In the genomic region with DNA sequence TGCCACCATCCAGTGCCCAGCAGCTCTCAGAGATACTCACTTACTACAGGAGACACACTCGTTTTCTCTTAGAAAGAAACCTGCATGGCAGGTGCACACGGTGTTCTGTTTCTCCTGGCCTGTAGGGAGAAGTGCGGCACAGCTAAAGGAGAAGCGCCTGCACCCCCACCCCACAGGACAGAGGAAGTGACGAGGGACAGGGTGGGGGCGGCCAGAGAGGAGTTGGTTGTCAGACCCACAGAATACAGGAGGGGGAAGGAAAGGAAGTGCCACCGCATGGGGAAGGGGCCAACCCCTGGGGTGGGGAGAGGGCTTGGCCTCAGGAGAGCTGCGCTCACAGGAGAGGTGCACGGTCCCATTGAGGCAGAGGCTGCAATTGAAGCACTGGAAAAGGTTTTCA, we compare ENCODE assay signal across 10 cellular contexts. TPM values are rescaled to one million over a fixed set of nuclear protein-coding genes. Genes with fewer than 3 reads are reported as not detected.
DNase-seq lines count a peak whose midpoint lies in the region; ATAC-seq and TF ChIP-seq lines count a peak whose summit lies in the region.
"Had no signal": no experiment of that assay in that cellular context is flagged by ENCODE, and none has a peak within 500 bp of the region (broad histone marks: within the 10 kb centered on the region; RNA-seq: fewer than 3 reads in every experiment).

No MANE protein-coding gene starts in this region.

- H3K4me1 ChIP-seq in gastroesophageal sphincter (peaks cover 8 to 100% (median 44%) of the 10 kb centered on the region in 3 donors), OCI-LY7 (ENCODE audit: insufficient read depth, low read length, poor library complexity, severe bottlenecking) (peaks cover 55% of the 10 kb centered on the region)

- TF ChIP-seq CTCF in gastroesophageal sphincter (IDR thresholded peaks at IDR 0.05) = no peak
- no peak for TF ChIP-seq CTCF in OCI-LY7 (conservative IDR thresholded peaks at IDR 0.05; ENCODE audit: low read length)

- TF ChIP-seq POLR2A in gastroesophageal sphincter (IDR thresholded peaks at IDR 0.05) = no peak

- H3K27ac ChIP-seq in gastroesophageal sphincter (peak overlapping the region in 3 of 4 donors; percentile 97 to 98 (median 97)), OCI-LY7 (ENCODE audit: low read depth, low read length, poor library complexity, severe bottlenecking) (no peak overlapping the region)

- intact Hi-C loops in activated CD4-positive, alpha-beta memory T cell treated with anti-CD3 and anti-CD28 coated beads for 36 hours (cut with micrococcal nuclease) = no loop called here
- intact Hi-C loops in OCI-LY7 (cut with micrococcal nuclease; ENCODE audit: unreplicated experiment) = no loop called here

- WGBS in gastroesophageal sphincter (ENCODE audit: low coverage in 1 of 2), 2 donors = 56% methylated on average over 5 of the region's 9 CpGs; no CpG with 5 or more reads in 1 of the 2 donors

- H3K27me3 ChIP-seq in gastroesophageal sphincter = no peaks in the 10 kb centered on the region

- H2AFZ ChIP-seq in OCI-LY7 (ENCODE audit: low read length) = no peak overlapping the region

- H3K27ac Mint-ChIP-seq in activated CD8-positive, alpha-beta memory T cell treated with anti-CD3 and anti-CD28 coated beads, Interleukin-2, amount 10 ng/mL, durations not matched to agents 7 days and 5 days = no peak overlapping the region
- peak overlapping the region; percentile 81 for H3K27ac Mint-ChIP-seq in activated CD4-positive, alpha-beta memory T cell treated with anti-CD3 and anti-CD28 coated beads for 36 hours
- peak overlapping the region; percentile 7 to 84 for H3K27ac Mint-ChIP-seq in stimulated activated naive CD8-positive, alpha-beta T cell treated with anti-CD3 and anti-CD28 coated beads, Interleukin-15, amount 100 ng/mL, for 72 hours

- H3K4me1 Mint-ChIP-seq in activated CD8-positive, alpha-beta memory T cell treated with anti-CD3 and anti-CD28 coated beads, Interleukin-2, amount 10 ng/mL, durations not matched to agents 7 days and 5 days = peaks cover 58% of the 10 kb centered on the region
- H3K4me1 Mint-ChIP-seq in activated CD4-positive, alpha-beta memory T cell treated with anti-CD3 and anti-CD28 coated beads for 36 hours (ENCODE audit: low read depth) = peaks cover 20% of the 10 kb centered on the region
- H3K4me1 Mint-ChIP-seq in stimulated activated naive CD8-positive, alpha-beta T cell treated with anti-CD3 and anti-CD28 coated beads, Interleukin-15, amount 100 ng/mL, for 72 hours = peaks cover 26% of the 10 kb centered on the region

- H3K36me3 ChIP-seq in gastroesophageal sphincter (peaks cover 0 to 68% of the 10 kb centered on the region in 2 donors), OCI-LY7 (ENCODE audit: insufficient read depth, low read length) (peaks cover 62% of the 10 kb centered on the region)

- ATAC-seq in activated CD8-positive, alpha-beta memory T cell treated with anti-CD3 and anti-CD28 coated beads, Interleukin-2, amount 10 ng/mL, durations not matched to agents 7 days and 5 days = no peak
- ATAC-seq in gastroesophageal sphincter (no peak), GM18867 (IDR thresholded peaks at IDR 0.05; ENCODE audit: unreplicated experiment) (no peak)
- peak; percentile 10 for ATAC-seq in stimulated activated naive CD8-positive, alpha-beta T cell treated with anti-CD3 and anti-CD28 coated beads, Interleukin-15, amount 100 ng/mL, for 72 hours

- CTCF ChIA-PET in activated CD8-positive, alpha-beta memory T cell treated with anti-CD3 and anti-CD28 coated beads, Interleukin-2, amount 10 ng/mL, durations not matched to agents 7 days and 5 days (lab: Charles Lee) = interaction anchor here (0.8 to 7.2 kb wide), 10 partner anchors 10 to 344 kb away, joined by 3 to 107 read pairs (median 8); a partner anchor contains a TSS
- CTCF ChIA-PET in activated CD4-positive, alpha-beta memory T cell treated with anti-CD3 and anti-CD28 coated beads for 36 hours (lab: Charles Lee) = interaction anchor here (0.9 to 1.0 kb wide), 2 partner anchors 12 to 35 kb away, joined by 3 to 4 read pairs; no protein-coding TSS in a partner anchor
- CTCF ChIA-PET in OCI-LY7 (lab: Charles Lee; ENCODE audit: unreplicated experiment) = interaction anchor here (0.9 kb wide), 1 partner anchor 38 kb away, joined by 3 read pairs; no protein-coding TSS in a partner anchor

- no peaks in the 10 kb centered on the region for H3K9me2 ChIP-seq in OCI-LY7 (ENCODE audit: insufficient read depth, low read length)

- H3K9me3 ChIP-seq in gastroesophageal sphincter (no peaks in the 10 kb centered on the region), OCI-LY7 (ENCODE audit: low read length) (no peaks in the 10 kb centered on the region)

- H3K4me2 ChIP-seq in OCI-LY7 (ENCODE audit: low read length) = no peak overlapping the region

- BruUV-seq in OCI-LY7 (replicated peaks; lab: Mats Ljungman, UMichigan) = no TSS peak

- H3K9me3 Mint-ChIP-seq in activated CD8-positive, alpha-beta memory T cell treated with anti-CD3 and anti-CD28 coated beads, Interleukin-2, amount 10 ng/mL, durations not matched to agents 7 days and 5 days (ENCODE audit: low read depth) = no peaks in the 10 kb centered on the region
- no peaks in the 10 kb centered on the region for H3K9me3 Mint-ChIP-seq in activated CD4-positive, alpha-beta memory T cell treated with anti-CD3 and anti-CD28 coated beads for 36 hours
- no peaks in the 10 kb centered on the region for H3K9me3 Mint-ChIP-seq in stimulated activated naive CD8-positive, alpha-beta T cell treated with anti-CD3 and anti-CD28 coated beads, Interleukin-15, amount 100 ng/mL, for 72 hours

- peak; percentile 70 for DNase-seq in activated CD8-positive, alpha-beta memory T cell treated with anti-CD3 and anti-CD28 coated beads, Interleukin-2, amount 10 ng/mL, durations not matched to agents 7 days and 5 days
- DNase-seq in activated CD8-positive, alpha-beta memory T cell treated with anti-CD3 and anti-CD28 coated beads, Interleukin-2, amount 50 U/mL, for 4 hours = no peak
- DNase-seq in activated CD4-positive, alpha-beta memory T cell treated with anti-CD3 and anti-CD28 coated beads for 36 hours = peak; percentile 40
- DNase-seq in stimulated activated naive CD8-positive, alpha-beta T cell treated with anti-CD3 and anti-CD28 coated beads, Interleukin-15, amount 100 ng/mL, for 72 hours = no peak
- DNase-seq in OCI-LY7 (ENCODE audit: low spot score) = no peak
- no peak for DNase-seq in NCI-H1436 (lab: John Stamatoyannopoulos, UW)
- DNase-seq: MM.1S; stimulated activated CD4-positive, alpha-beta T cell treated with anti-CD3 and anti-CD28 coated beads, Interleukin-4, amount 100 ng/mL, for 4 hours had no signal

- POLR2A ChIA-PET in activated CD4-positive, alpha-beta memory T cell treated with anti-CD3 and anti-CD28 coated beads for 36 hours (lab: Charles Lee) = interaction anchor here (1.4 kb wide), 1 partner anchor 10 kb away, joined by 3 read pairs; no protein-coding TSS in a partner anchor
- POLR2A ChIA-PET in OCI-LY7 (lab: Charles Lee) = interaction anchor here (1.2 kb wide), 1 partner anchor 12 kb away, joined by 5 read pairs; no protein-coding TSS in a partner anchor

- H3K79me2 ChIP-seq in OCI-LY7 (ENCODE audit: insufficient read depth, low read depth, low read length) = peaks cover 33% of the 10 kb centered on the region; the same call in 1 of the 2 replicates

- peak overlapping the region; percentile 50 for H3K4me3 Mint-ChIP-seq in activated CD8-positive, alpha-beta memory T cell treated with anti-CD3 and anti-CD28 coated beads, Interleukin-2, amount 10 ng/mL, durations not matched to agents 7 days and 5 days
- H3K4me3 Mint-ChIP-seq in activated CD4-positive, alpha-beta memory T cell treated with anti-CD3 and anti-CD28 coated beads for 36 hours = no peak overlapping the region
- peak overlapping the region; percentile 74 to 76 for H3K4me3 Mint-ChIP-seq in stimulated activated naive CD8-positive, alpha-beta T cell treated with anti-CD3 and anti-CD28 coated beads, Interleukin-15, amount 100 ng/mL, for 72 hours

- peaks cover 43% of the 10 kb centered on the region for H3K36me3 Mint-ChIP-seq in activated CD8-positive, alpha-beta memory T cell treated with anti-CD3 and anti-CD28 coated beads, Interleukin-2, amount 10 ng/mL, durations not matched to agents 7 days and 5 days
- peaks cover 46% of the 10 kb centered on the region for H3K36me3 Mint-ChIP-seq in activated CD4-positive, alpha-beta memory T cell treated with anti-CD3 and anti-CD28 coated beads for 36 hours

- no peak overlapping the region for H3K4me3 ChIP-seq in gastroesophageal sphincter
- no peak overlapping the region for H3K4me3 ChIP-seq in OCI-LY7 (ENCODE audit: low read depth, low read length, poor library complexity, severe bottlenecking)

- no peak for TF ChIP-seq EP300 in gastroesophageal sphincter (IDR thresholded peaks at IDR 0.05)

- H3K27me3 Mint-ChIP-seq in activated CD8-positive, alpha-beta memory T cell treated with anti-CD3 and anti-CD28 coated beads, Interleukin-2, amount 10 ng/mL, durations not matched to agents 7 days and 5 days = no peaks in the 10 kb centered on the region
- no peaks in the 10 kb centered on the region for H3K27me3 Mint-ChIP-seq in activated CD4-positive, alpha-beta memory T cell treated with anti-CD3 and anti-CD28 coated beads for 36 hours
- H3K27me3 Mint-ChIP-seq in stimulated activated naive CD8-positive, alpha-beta T cell treated with anti-CD3 and anti-CD28 coated beads, Interleukin-15, amount 100 ng/mL, for 72 hours = no peaks in the 10 kb centered on the region

- no peaks in the 10 kb centered on the region for H4K20me1 ChIP-seq in OCI-LY7 (ENCODE audit: insufficient read depth, low read length)

RNA-seq across cellular contexts. Expression of a gene that starts 8.8 kb away (rescaled TPM):
- total RNA-seq in activated CD8-positive, alpha-beta memory T cell treated with anti-CD3 and anti-CD28 coated beads, Interleukin-2, amount 10 ng/mL, durations not matched to agents 7 days and 5 days = 10 to 100 TPM; 63.3 to 71.5 TPM
- 10 to 100 TPM; 47.5 to 49.6 TPM for total RNA-seq in activated CD4-positive, alpha-beta memory T cell treated with anti-CD3 and anti-CD28 coated beads for 36 hours
- total RNA-seq in gastroesophageal sphincter (100 to 1,000 TPM; 150 to 356 (median 227) TPM), OCI-LY7 (2022) (50.9 and 55.7 TPM in 2 replicates)
- 23.4 and 37.3 TPM in 2 replicates for total RNA-seq in OCI-LY7 (2014; rRNA removed; shearing (Covaris generic))

RNA-seq across cellular contexts. Expression of a gene that starts 22.5 kb away (rescaled TPM):
- not detected for total RNA-seq in activated CD8-positive, alpha-beta memory T cell treated with anti-CD3 and anti-CD28 coated beads, Interleukin-2, amount 10 ng/mL, durations not matched to agents 7 days and 5 days
- not detected for total RNA-seq in activated CD4-positive, alpha-beta memory T cell treated with anti-CD3 and anti-CD28 coated beads for 36 hours
- total RNA-seq in gastroesophageal sphincter = 10 to 100 TPM in 1 of 4 donors, 1 to 10 TPM in 1, under 1 TPM in 2; 0.35 to 44.5 (median 1.3) TPM
- total RNA-seq in OCI-LY7 (2014; rRNA removed; shearing (Covaris generic)) = not detected in 2 replicates
- not detected in 2 replicates for total RNA-seq in OCI-LY7 (2022)

RNA-seq across cellular contexts. Expression of a gene that starts 42.3 kb away (rescaled TPM):
- total RNA-seq in activated CD8-positive, alpha-beta memory T cell treated with anti-CD3 and anti-CD28 coated beads, Interleukin-2, amount 10 ng/mL, durations not matched to agents 7 days and 5 days = under 1 TPM; 0.49 to 0.58 TPM
- total RNA-seq in activated CD4-positive, alpha-beta memory T cell treated with anti-CD3 and anti-CD28 coated beads for 36 hours = under 1 TPM; 0.17 to 0.26 TPM
- total RNA-seq in gastroesophageal sphincter (10 to 100 TPM in 1 of 4 donors, 1 to 10 TPM in 1, under 1 TPM in 1, not detected in 1; 0.62 to 19.9 (median 5.2) TPM), OCI-LY7 (2022) (1.0 and 1.3 TPM in 2 replicates)
- 0.35 and 0.51 TPM in 2 replicates for total RNA-seq in OCI-LY7 (2014; rRNA removed; shearing (Covaris generic))

RNA-seq across cellular contexts. Expression of a gene that starts 50.9 kb away (rescaled TPM):
- total RNA-seq in activated CD8-positive, alpha-beta memory T cell treated with anti-CD3 and anti-CD28 coated beads, Interleukin-2, amount 10 ng/mL, durations not matched to agents 7 days and 5 days = under 1 TPM; 0.30 to 0.41 TPM
- 1 to 10 TPM; 1.5 to 1.9 TPM for total RNA-seq in activated CD4-positive, alpha-beta memory T cell treated with anti-CD3 and anti-CD28 coated beads for 36 hours
- total RNA-seq in gastroesophageal sphincter (100 to 1,000 TPM in 3 of 4 donors, 10 to 100 TPM in 1; 86.5 to 139 (median 119) TPM), OCI-LY7 (2022) (not detected in 2 replicates)
- total RNA-seq in OCI-LY7 (2014; rRNA removed; shearing (Covaris generic)) = not detected in 2 replicates

Comparison
In these comparisons a context has a peak if more than half of its experiments do, and no peak if none do; other contexts are left out.
1. DNase-seq: peak in activated CD8-positive, alpha-beta memory T cell treated with anti-CD3 and anti-CD28 coated beads, Interleukin-2, amount 10 ng/mL, durations not matched to agents 7 days and 5 days (single experiment) and activated CD4-positive, alpha-beta memory T cell treated with anti-CD3 and anti-CD28 coated beads for 36 hours (single experiment); none in activated CD8-positive, alpha-beta memory T cell treated with anti-CD3 and anti-CD28 coated beads, Interleukin-2, amount 50 U/mL, for 4 hours (single experiment), stimulated activated naive CD8-positive, alpha-beta T cell treated with anti-CD3 and anti-CD28 coated beads, Interleukin-15, amount 100 ng/mL, for 72 hours (0 of 2), OCI-LY7 (single experiment) and NCI-H1436 (single experiment).